In genomic region chr9:12801663-12802062, GRCh38 we compare ENCODE assay signal across 1 cellular context.
TF ChIP-seq lines count a peak whose summit lies in the region.

No MANE protein-coding gene starts in this region.

TF ChIP-seq in endothelial cell of umbilical vein, 7 proteins besides CTCF, POLR2A, EP300 and RAD21 (continued from another document):
- TF ChIP-seq FOS (IDR thresholded peaks at IDR 0.05; ENCODE audit: borderline replicate concordance, insufficient read depth, low read length) (no peak), GATA2 (IDR thresholded peaks at IDR 0.05; ENCODE audit: insufficient read depth, insufficient read length, low read depth, low read length) (no peak), MAX (IDR thresholded peaks at IDR 0.05; ENCODE audit: insufficient read depth, insufficient read length) (no peak), POLR2AphosphoS5 (IDR thresholded peaks at IDR 0.05; ENCODE audit: insufficient read depth, low read depth, low read length) (no peak)
